ENCODE assay signal across 8 cellular contexts in genomic region chr4:72568959-72569718, GRCh38. TPM values are rescaled to one million over a fixed set of nuclear protein-coding genes. Genes with fewer than 3 reads are reported as not detected.
DNase-seq lines count a peak whose midpoint lies in the region; ATAC-seq and TF ChIP-seq lines count a peak whose summit lies in the region.

TSS of gene ADAMTS3 (minus strand) at chr4:72569221. CDS start at chr4:72568762, 459 bp downstream.

- H3K9me3 Mint-ChIP-seq in activated T-cell treated with anti-CD3 and anti-CD28 coated beads, Interleukin-2, amount 50 U/mL, for 4 hours, result no peaks in the 10 kb centered on the region
- peaks cover 0 to 2% of the 10 kb centered on the region in 2 donors for H3K9me3 Mint-ChIP-seq in natural killer cell

- ATAC-seq in activated T-cell treated with anti-CD3 and anti-CD28 coated beads, Interleukin-2, amount 50 U/mL, for 4 hours, result peak; percentile 36 to 47
- ATAC-seq in natural killer cell, result peak in 2 of 3 donors; percentile 30 to 32

- peaks cover 47% of the 10 kb centered on the region for H3K27me3 Mint-ChIP-seq in activated T-cell treated with anti-CD3 and anti-CD28 coated beads, Interleukin-2, amount 50 U/mL, for 4 hours (ENCODE audit: low read depth)
- peaks cover 21 to 31% of the 10 kb centered on the region in 2 donors for H3K27me3 Mint-ChIP-seq in natural killer cell (ENCODE audit: low read depth in 2 of 2)

- H3K9me3 ChIP-seq in effector memory CD4-positive, alpha-beta T cell (ENCODE audit: control insufficient read depth, low read length), result no peaks in the 10 kb centered on the region

- H3K27ac Mint-ChIP-seq in natural killer cell, result no peak within 1 kb of the TSS

- peak within 1 kb of the TSS; percentile 68 for H3K4me3 Mint-ChIP-seq in activated T-cell treated with anti-CD3 and anti-CD28 coated beads, Interleukin-2, amount 50 U/mL, for 4 hours
- peak within 1 kb of the TSS; percentile 64 for H3K4me3 Mint-ChIP-seq in natural killer cell

- no peaks in the 10 kb centered on the region for H3K36me3 Mint-ChIP-seq in activated T-cell treated with anti-CD3 and anti-CD28 coated beads, Interleukin-2, amount 50 U/mL, for 4 hours (ENCODE audit: insufficient read depth)
- peaks cover 6% of the 10 kb centered on the region for H3K36me3 Mint-ChIP-seq in natural killer cell

- H3K4me1 Mint-ChIP-seq in activated T-cell treated with anti-CD3 and anti-CD28 coated beads, Interleukin-2, amount 50 U/mL, for 4 hours (ENCODE audit: low read depth), result peaks cover 12% of the 10 kb centered on the region
- peaks cover 0 to 12% of the 10 kb centered on the region in 2 donors for H3K4me1 Mint-ChIP-seq in natural killer cell

- intact Hi-C loops in natural killer cell (cut with micrococcal nuclease), result no loop called here

- TF ChIP-seq CTCF in fibroblast of villous mesenchyme (IDR thresholded peaks at IDR 0.05; ENCODE audit: insufficient read depth, low read depth, low read length) (no peak), natural killer cell (IDR thresholded peaks at IDR 0.05) (no peak)

- no peak within 1 kb of the TSS for H3K27ac ChIP-seq in effector memory CD4-positive, alpha-beta T cell (ENCODE audit: insufficient read depth, low read length, poor library complexity, severe bottlenecking)

- peaks cover 14% of the 10 kb centered on the region for H3K27me3 ChIP-seq in effector memory CD4-positive, alpha-beta T cell (replicated peaks; ENCODE audit: control insufficient read depth, insufficient read depth, low read length, poor library complexity, severe bottlenecking)

- H3K4me3 ChIP-seq in fibroblast of villous mesenchyme (ENCODE audit: low read depth, low read length), result peak within 1 kb of the TSS; percentile 66
- no peak within 1 kb of the TSS for H3K4me3 ChIP-seq in effector memory CD4-positive, alpha-beta T cell (ENCODE audit: insufficient read depth, low read depth, low read length, poor library complexity, severe bottlenecking)

- no peaks in the 10 kb centered on the region for H3K4me1 ChIP-seq in effector memory CD4-positive, alpha-beta T cell (ENCODE audit: control insufficient read depth, insufficient read depth, low read length, poor library complexity, severe bottlenecking)

- peak; percentile 1 for DNase-seq in activated T-cell treated with anti-CD3 and anti-CD28 coated beads for 48 hours (ENCODE audit: low read depth)
- no peak for DNase-seq in activated T-cell treated with anti-CD3 and anti-CD28 coated beads for 4 hours
- DNase-seq in NCI-H1092 treated with DMSO at 0.1 percent for 48 hours (lab: John Stamatoyannopoulos, UW), result peak; percentile 6
- no peak for DNase-seq in activated T-cell treated with anti-CD3 and anti-CD28 coated beads, Interleukin-2, amount 50 U/mL, for 4 hours
- peak; percentile 55 for DNase-seq in fibroblast of villous mesenchyme (ENCODE audit: low read depth)
- no peak for DNase-seq in natural killer cell
- no peak for DNase-seq in effector memory CD4-positive, alpha-beta T cell
- DNase-seq in KG1 (lab: John Stamatoyannopoulos, UW), result no peak

- no peaks in the 10 kb centered on the region for H3K36me3 ChIP-seq in effector memory CD4-positive, alpha-beta T cell (ENCODE audit: control insufficient read depth, insufficient read depth, low read length)

RNA-seq across cellular contexts. Expression of gene ADAMTS3, which starts in this region (rescaled TPM):
- total RNA-seq in activated T-cell treated with anti-CD3 and anti-CD28 coated beads, Interleukin-2, amount 50 U/mL, for 4 hours, result under 1 TPM; 0.11 to 0.18 (median 0.15) TPM
- total RNA-seq in fibroblast of villous mesenchyme, result 2.6 and 3.0 TPM in 2 replicates
- total RNA-seq in natural killer cell, result under 1 TPM in 1 of 3 donors, not detected in 2; 0.30 TPM

Comparison
In these comparisons a context has a peak if more than half of its experiments do, and no peak if none do; other contexts are left out.
1. DNase-seq: peak in activated T-cell treated with anti-CD3 and anti-CD28 coated beads for 48 hours (single experiment), NCI-H1092 treated with DMSO at 0.1 percent for 48 hours (single experiment) and fibroblast of villous mesenchyme (single experiment); none in activated T-cell treated with anti-CD3 and anti-CD28 coated beads for 4 hours (single experiment), activated T-cell treated with anti-CD3 and anti-CD28 coated beads, Interleukin-2, amount 50 U/mL, for 4 hours (single experiment), natural killer cell (single experiment), effector memory CD4-positive, alpha-beta T cell (0 of 3) and KG1 (single experiment).
2. Peak in ATAC-seq in activated T-cell treated with anti-CD3 and anti-CD28 coated beads, Interleukin-2, amount 50 U/mL, for 4 hours; RNA of the gene not detected or under 1 TPM.
3. Peak in ATAC-seq in natural killer cell; RNA of the gene not detected or under 1 TPM.